ENCODE assay signal across 1 cellular context in the genomic region with DNA sequence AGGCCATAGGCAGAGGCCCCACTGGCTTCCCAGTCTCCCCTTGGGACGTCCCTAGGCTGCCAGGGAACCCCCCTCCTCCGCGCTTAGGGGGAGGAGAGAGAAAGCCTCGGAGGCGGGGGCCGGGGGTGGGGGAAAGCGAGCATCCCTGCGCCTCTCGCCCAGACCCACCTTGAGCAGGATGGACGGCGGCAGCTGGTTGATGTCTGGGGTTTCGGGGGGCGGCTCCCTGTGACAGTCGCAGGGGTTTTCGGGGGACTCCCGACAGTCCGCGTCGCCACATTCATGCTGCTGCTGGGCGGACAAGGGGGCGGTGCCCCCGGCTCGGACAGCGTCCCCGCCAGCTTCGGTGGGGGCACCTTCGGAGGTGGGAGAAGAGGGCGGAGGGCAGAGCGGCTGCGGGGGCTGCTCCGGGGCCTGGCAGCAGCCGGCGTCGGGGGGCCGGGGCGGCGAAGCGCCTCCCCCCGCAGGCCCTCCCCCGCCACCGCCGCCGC.
TF ChIP-seq lines count a peak whose summit lies in the region.

No MANE protein-coding gene starts in this region.

TF ChIP-seq in A549, 52 proteins besides CTCF, POLR2A, EP300 and RAD21 (continued from another document):
- TF ChIP-seq, protein P1, sequence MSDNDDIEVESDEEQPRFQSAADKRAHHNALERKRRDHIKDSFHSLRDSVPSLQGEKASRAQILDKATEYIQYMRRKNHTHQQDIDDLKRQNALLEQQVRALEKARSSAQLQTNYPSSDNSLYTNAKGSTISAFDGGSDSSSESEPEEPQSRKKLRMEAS (IDR thresholded peaks at IDR 0.05) = no peak
- TF ChIP-seq ZC3H11A (IDR thresholded peaks at IDR 0.05) = no peak
- TF ChIP-seq POLR2AphosphoS2 (conservative IDR thresholded peaks at IDR 0.05; ENCODE audit: low read length) = no peak
- no peak for TF ChIP-seq CBX8 (IDR thresholded peaks at IDR 0.05)
